Comparison of ENCODE assay signal across 28 cellular contexts in genomic region chr1:57987507-57987906, GRCh38.
"Had no signal": no experiment of that assay in that cellular context is flagged by ENCODE, and none has a peak within 500 bp of the region (broad histone marks: within the 10 kb centered on the region; RNA-seq: fewer than 3 reads in every experiment).

No MANE protein-coding gene starts in this region.

- H3K9me3 Mint-ChIP-seq: activated CD4-positive, alpha-beta memory T cell treated with anti-CD3 and anti-CD28 coated beads, Interleukin-2, amount 10 ng/mL, durations not matched to agents 7 days and 5 days; activated naive CD4-positive, alpha-beta T cell treated with anti-CD3 and anti-CD28 coated beads for 36 hours; activated T-helper 17 cell treated with anti-CD3 and anti-CD28 coated beads, Interleukin-2, amount 50 U/mL, for 72 hours; brain had no signal

- H3K4me1 Mint-ChIP-seq: activated CD4-positive, alpha-beta memory T cell treated with anti-CD3 and anti-CD28 coated beads, Interleukin-2, amount 10 ng/mL, durations not matched to agents 7 days and 5 days; activated T-helper 17 cell treated with anti-CD3 and anti-CD28 coated beads, Interleukin-2, amount 50 U/mL, for 72 hours had no signal

- FAIRE-seq: astrocyte, TTC549 had no signal

- H3K4me2 ChIP-seq: PC-9 had no signal

- H3K4me3 Mint-ChIP-seq: activated CD4-positive, alpha-beta memory T cell treated with anti-CD3 and anti-CD28 coated beads, Interleukin-2, amount 10 ng/mL, durations not matched to agents 7 days and 5 days; activated naive CD4-positive, alpha-beta T cell treated with anti-CD3 and anti-CD28 coated beads for 36 hours; activated naive CD8-positive, alpha-beta T cell; activated T-helper 17 cell treated with anti-CD3 and anti-CD28 coated beads, Interleukin-2, amount 50 U/mL, for 72 hours; brain; T-cell had no signal

- H3K27ac ChIP-seq: cardiac muscle cell, PC-9, SK-N-MC had no signal

- H3K36me3 Mint-ChIP-seq: activated naive CD8-positive, alpha-beta T cell; brain; T-cell had no signal

- H3K36me3 ChIP-seq: cardiac muscle cell had no signal

- H3K27me3 Mint-ChIP-seq: activated CD4-positive, alpha-beta memory T cell treated with anti-CD3 and anti-CD28 coated beads, Interleukin-2, amount 10 ng/mL, durations not matched to agents 7 days and 5 days; activated naive CD8-positive, alpha-beta T cell had no signal

- H3K4me3 ChIP-seq: cardiac muscle cell, PC-9, SK-N-MC had no signal

- H2AFZ ChIP-seq: PC-9 had no signal

- H3K27ac Mint-ChIP-seq: activated CD4-positive, alpha-beta memory T cell treated with anti-CD3 and anti-CD28 coated beads, Interleukin-2, amount 10 ng/mL, durations not matched to agents 7 days and 5 days; activated naive CD4-positive, alpha-beta T cell treated with anti-CD3 and anti-CD28 coated beads for 36 hours; activated naive CD8-positive, alpha-beta T cell; activated T-helper 17 cell treated with anti-CD3 and anti-CD28 coated beads, Interleukin-2, amount 50 U/mL, for 72 hours; brain; T-cell had no signal

- DNase-seq: activated CD4-positive, alpha-beta memory T cell treated with anti-CD3 and anti-CD28 coated beads, Interleukin-2, amount 10 ng/mL, durations not matched to agents 7 days and 5 days; activated CD4-positive, alpha-beta T cell treated with anti-CD3 and anti-CD28 coated beads, Interleukin-2, amount 50 U/mL, for 1 hour; activated CD4-positive, CD25-positive, alpha-beta regulatory T cell; activated gamma-delta T cell; activated naive CD4-positive, alpha-beta T cell treated with anti-CD3 and anti-CD28 coated beads for 36 hours; activated T-cell treated with anti-CD3 and anti-CD28 coated beads for 4 hours; activated T-cell treated with anti-CD3 and anti-CD28 coated beads, Interleukin-2, amount 50 U/mL, for 48 hours; amygdala; KG1; NCI-H187 treated with DMSO at 0.1 percent for 48 hours; NCI-H2081 treated with DMSO at 0.1 percent for 48 hours; NCI-H2171 treated with DMSO at 0.1 percent for 48 hours; NCI-H345; NCI-H510A; NCI-H526 treated with DMSO at 0.1 percent for 48 hours; NCI-H82; PC-9; SIG-M5; T-cell; T-helper 2 cell; T1000 had no signal

- H3K27me3 ChIP-seq: cardiac muscle cell had no signal

- ATAC-seq: activated T-helper 17 cell treated with anti-CD3 and anti-CD28 coated beads, Interleukin-2, amount 50 U/mL, for 72 hours; T-cell had no signal
